ENCODE assay signal across 8 cellular contexts in genomic region chr16:1942810-1943726, GRCh38. TPM values are rescaled to one million over a fixed set of nuclear protein-coding genes. Genes with fewer than 3 reads are reported as not detected.
A peak's percentile ranks its signal among the peaks of the same experiment; 100 is the strongest.
DNase-seq lines count a peak whose midpoint lies in the region; ATAC-seq and TF ChIP-seq lines count a peak whose summit lies in the region.

Gene MSRB1 (minus strand): TSS chr16:1943199. CDS start chr16:1943156, 43 bp downstream.

- H3K4me3 ChIP-seq in GM12865 (ENCODE audit: low read depth, low read length), result peak within 1 kb of the TSS; percentile 82
- peak within 1 kb of the TSS; percentile 92 for H3K4me3 ChIP-seq in adipocyte (ENCODE audit: low read length)

- no peaks in the 10 kb centered on the region for H3K9me3 ChIP-seq in adipocyte (ENCODE audit: control insufficient read depth, low read length)

- DNase-seq in GM12865 (ENCODE audit: low read depth) (peak; percentile 99), NCI-H1436 (lab: John Stamatoyannopoulos, UW) (peak; percentile 100), T follicular helper cell (ENCODE audit: low read depth) (peak; percentile 99), adipocyte (ENCODE audit: low read depth) (peak; percentile 100), Right ventricle myocardium superior (peak; percentile 100), pons (ENCODE audit: low spot score) (peak; percentile 99), type B pancreatic cell (ENCODE audit: extremely low spot score, unreplicated experiment) (peak; percentile 99)

- H3K27me3 Mint-ChIP-seq in type B pancreatic cell, result no peaks in the 10 kb centered on the region

- H3K9ac ChIP-seq in adipocyte (ENCODE audit: low read length), result peak within 1 kb of the TSS; percentile 94

- no peaks in the 10 kb centered on the region for H3K9me3 Mint-ChIP-seq in type B pancreatic cell

- no peaks in the 10 kb centered on the region for H3K27me3 ChIP-seq in adipocyte (replicated peaks; ENCODE audit: control insufficient read depth, insufficient read depth, low read length)

- no peak for TF ChIP-seq CTCF in GM12865 (IDR thresholded peaks at IDR 0.05; ENCODE audit: insufficient read depth, low read depth, low read length, missing control alignments)
- TF ChIP-seq CTCF in type B pancreatic cell (conservative IDR thresholded peaks at IDR 0.05), result peak; percentile 43

- H3K36me3 Mint-ChIP-seq in type B pancreatic cell, result no peaks in the 10 kb centered on the region

- H3K4me3 Mint-ChIP-seq in type B pancreatic cell, result peak within 1 kb of the TSS; percentile 88

- ATAC-seq in HG02798 (IDR thresholded peaks at IDR 0.05; ENCODE audit: poor library complexity, unreplicated experiment), result peak; percentile 96
- peak; percentile 91 for ATAC-seq in Right ventricle myocardium superior (ENCODE audit: poor library complexity)

- peaks cover 4% of the 10 kb centered on the region for H3K4me1 Mint-ChIP-seq in type B pancreatic cell (ENCODE audit: unreplicated experiment)

- intact Hi-C loops in Right ventricle myocardium superior (cut with DNase I), result no loop called here

- peak within 1 kb of the TSS; percentile 53 for H3K27ac Mint-ChIP-seq in type B pancreatic cell

- H3K36me3 ChIP-seq in adipocyte (ENCODE audit: control insufficient read depth, insufficient read depth, low read length, severe bottlenecking), result peaks cover 19% of the 10 kb centered on the region

- peaks cover 23% of the 10 kb centered on the region for H3K4me1 ChIP-seq in adipocyte (ENCODE audit: control insufficient read depth, insufficient read depth, low read length)

RNA-seq across cellular contexts. Expression of gene MSRB1, which starts in this region (rescaled TPM):
- 22.8 TPM for total RNA-seq in Right ventricle myocardium superior
- 34.8 and 37.7 TPM in 2 replicates for total RNA-seq in type B pancreatic cell (ENCODE audit: low replicate concordance)

Comparison
In these comparisons a context has a peak if more than half of its experiments do, and no peak if none do; other contexts are left out.
1. Peak in every context shown above with its lines: DNase-seq, ATAC-seq and H3K4me3 ChIP-seq.